ENCODE assay signal across 30 cellular contexts in the genomic region with DNA sequence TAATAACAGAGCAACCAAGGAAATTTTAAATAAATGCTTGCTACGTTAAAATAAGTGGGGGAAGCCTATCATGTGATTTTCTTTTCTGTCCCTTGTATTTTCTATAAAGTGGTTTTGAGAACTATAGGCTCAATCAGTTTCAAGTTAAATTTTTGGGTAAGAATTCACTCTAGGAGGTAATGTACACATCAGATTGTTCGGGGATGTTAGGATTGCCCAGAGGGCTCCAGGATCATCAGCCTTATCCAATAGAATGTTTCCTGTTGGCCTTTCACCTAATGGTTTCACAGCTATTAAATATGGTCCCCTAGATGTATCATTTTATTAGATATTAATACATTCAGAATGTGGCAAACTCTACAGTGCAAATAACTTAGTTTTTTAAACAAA.
"Had no signal": no experiment of that assay in that cellular context is flagged by ENCODE, and none has a peak within 500 bp of the region (broad histone marks: within the 10 kb centered on the region; RNA-seq: fewer than 3 reads in every experiment).

No MANE protein-coding gene starts in this region.

- H3K36me3 Mint-ChIP-seq: mesothelial cell of epicardium had no signal

- H3K4me3 Mint-ChIP-seq: dendritic cell treated with granulocyte-macrophage colony-stimulating factor and Interleukin-4, amounts not matched to agents 40 ng/mL and 50 ng/mL, for 4 days; endodermal cell; mesothelial cell of epicardium; naive thymus-derived CD4-positive, alpha-beta T cell; nephron progenitor cell; stimulated activated naive CD8-positive, alpha-beta T cell treated with anti-CD3 and anti-CD28 coated beads, Interleukin-15, amount 100 ng/mL, for 72 hours had no signal

- H3K36me3 ChIP-seq: colonic mucosa, heart right ventricle, left lung, ovary, spleen, tibial artery, upper lobe of right lung had no signal

- H3K4me1 Mint-ChIP-seq: endodermal cell had no signal

- ATAC-seq: esophagus mucosa; heart right ventricle; left cardiac atrium; left lung; mucosa of descending colon; naive thymus-derived CD4-positive, alpha-beta T cell; psoas muscle; right cardiac atrium; stimulated activated naive CD8-positive, alpha-beta T cell treated with anti-CD3 and anti-CD28 coated beads, Interleukin-15, amount 100 ng/mL, for 72 hours; upper lobe of right lung had no signal

- H3K4me3 ChIP-seq: colonic mucosa, heart right ventricle, left lung, mucosa of descending colon, ovary, psoas muscle, skin epidermis, spleen, testis, tibial artery, upper lobe of right lung had no signal

- H3K9me3 ChIP-seq: colonic mucosa, heart right ventricle, left lung, mucosa of descending colon, ovary, psoas muscle, spleen, testis, tibial artery, upper lobe of right lung had no signal

- H3K27ac Mint-ChIP-seq: dendritic cell treated with granulocyte-macrophage colony-stimulating factor and Interleukin-4, amounts not matched to agents 40 ng/mL and 50 ng/mL, for 4 days; endodermal cell; mesothelial cell of epicardium; naive thymus-derived CD4-positive, alpha-beta T cell; nephron progenitor cell; stimulated activated naive CD8-positive, alpha-beta T cell treated with anti-CD3 and anti-CD28 coated beads, Interleukin-15, amount 100 ng/mL, for 72 hours had no signal

- H3K27ac ChIP-seq: colonic mucosa, epithelial cell of prostate, heart right ventricle, left lung, ovary, psoas muscle, skin epidermis, spleen, testis, tibial artery, upper lobe of right lung had no signal

- H3K9me3 Mint-ChIP-seq: dendritic cell treated with granulocyte-macrophage colony-stimulating factor and Interleukin-4, amounts not matched to agents 40 ng/mL and 50 ng/mL, for 4 days; endodermal cell; naive thymus-derived CD4-positive, alpha-beta T cell; stimulated activated naive CD8-positive, alpha-beta T cell treated with anti-CD3 and anti-CD28 coated beads, Interleukin-15, amount 100 ng/mL, for 72 hours had no signal

- H3K27me3 ChIP-seq: colonic mucosa, heart right ventricle, left lung, ovary, spleen, testis, tibial artery, upper lobe of right lung had no signal

- DNase-seq: colonic mucosa; effector CD8-positive, alpha-beta T cell; endodermal cell; foreskin melanocyte; glutamatergic neuron; heart right ventricle; hippocampal formation; left cardiac atrium; left lung; mesenchymal stem cell; mucosa of descending colon; naive thymus-derived CD4-positive, alpha-beta T cell; nephron progenitor cell; nucleus accumbens; ovary; posterior cingulate gyrus; psoas muscle; right cardiac atrium; spleen; stimulated activated CD4-positive, alpha-beta T cell treated with anti-CD3 and anti-CD28 coated beads, Interleukin-2, amount 100 ng/mL, for 48 hours; stimulated activated naive CD4-positive, alpha-beta T cell; stimulated activated naive CD8-positive, alpha-beta T cell treated with anti-CD3 and anti-CD28 coated beads, Interleukin-15, amount 100 ng/mL, for 72 hours; testis; tibial artery; upper lobe of right lung had no signal

- H3K4me1 ChIP-seq: colonic mucosa, left lung, spleen had no signal
